ENCODE assay signal across 1 cellular context in the genomic region with DNA sequence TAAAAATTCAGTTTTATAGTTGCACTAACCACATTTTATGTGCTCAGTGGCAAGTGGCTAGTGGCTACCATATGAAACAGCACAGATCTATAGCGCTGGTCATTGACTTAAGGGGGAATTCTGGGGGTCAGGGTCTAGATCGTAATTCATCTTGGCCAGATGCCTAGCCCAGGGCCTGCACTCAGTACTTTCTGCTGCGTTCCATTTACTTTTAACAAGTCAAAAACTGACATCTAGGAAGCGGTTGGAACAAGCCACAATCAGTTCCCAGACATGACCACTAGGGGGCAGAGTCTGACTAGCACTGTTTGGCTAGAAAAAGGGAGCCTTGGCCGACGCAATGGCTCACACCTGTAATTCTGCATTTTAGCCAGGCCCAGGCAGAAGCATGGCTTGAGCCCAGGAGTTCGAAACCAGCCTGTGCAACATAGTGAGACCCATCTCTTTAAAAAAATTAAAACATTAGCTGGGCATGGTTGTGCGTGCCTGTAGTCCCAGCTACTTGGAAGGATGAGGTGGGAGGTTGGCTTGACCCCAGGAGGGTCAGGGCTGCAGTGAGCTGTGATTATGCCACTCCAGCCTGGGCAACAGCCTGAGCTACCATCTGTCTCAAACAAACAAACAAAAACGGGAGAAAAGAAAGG.
TF ChIP-seq lines count a peak whose summit lies in the region.

No MANE protein-coding gene starts in this region.

TF ChIP-seq in HepG2, 621 proteins besides CTCF, POLR2A, EP300 and RAD21 (continued from another document and continues in another):
- TF ChIP-seq REPIN1 (CRISPR knock-in tag; IDR thresholded peaks at IDR 0.05; ENCODE audit: borderline replicate concordance, low read depth) (peak; percentile 33; the same call in 1 of the 2 replicates), HDAC2 (CRISPR knock-in tag; IDR thresholded peaks at IDR 0.05) (peak; percentile 67; the same call in 1 of the 2 replicates), ZBTB38 (CRISPR knock-in tag; IDR thresholded peaks at IDR 0.05) (0 out of 2 replicates have a peak, but pooled peaks have one; percentile 65), MEIS1 (CRISPR knock-in tag; IDR thresholded peaks at IDR 0.05; ENCODE audit: borderline replicate concordance) (peak; percentile 59; the same call in 1 of the 2 replicates), ZMAT3 (CRISPR knock-in tag; conservative IDR thresholded peaks at IDR 0.05) (no peak), SPEN (CRISPR knock-in tag; IDR thresholded peaks at IDR 0.05; ENCODE audit: low read depth) (peak; percentile 49; the same call in 1 of the 2 replicates), ZNF121 (CRISPR knock-in tag; IDR thresholded peaks at IDR 0.05) (peak; percentile 62), HMGA1 (CRISPR knock-in tag; conservative IDR thresholded peaks at IDR 0.05) (no peak), LCORL (IDR thresholded peaks at IDR 0.05) (no peak), LCORL (CRISPR knock-in tag; IDR thresholded peaks at IDR 0.05) (peak; percentile 92), ZNF501 (CRISPR knock-in tag; IDR thresholded peaks at IDR 0.05) (peak; percentile 75), JUN (CRISPR knock-in tag; IDR thresholded peaks at IDR 0.05) (0 out of 2 replicates have a peak, but pooled peaks have one; percentile 75), SRY (CRISPR knock-in tag; IDR thresholded peaks at IDR 0.05) (no peak), ZNF143 (CRISPR knock-in tag; IDR thresholded peaks at IDR 0.05) (peak; percentile 48; the same call in 1 of the 2 replicates), E2F2 (CRISPR knock-in tag; IDR thresholded peaks at IDR 0.05; ENCODE audit: borderline replicate concordance) (no peak), ATF1 (CRISPR knock-in tag; IDR thresholded peaks at IDR 0.05) (0 out of 2 replicates have a peak, but pooled peaks have one; percentile 49), CBX1 (IDR thresholded peaks at IDR 0.05; ENCODE audit: low read depth) (peak; percentile 73), ZMYM2 (CRISPR knock-in tag; IDR thresholded peaks at IDR 0.05) (peak; percentile 96), ZNF598 (CRISPR knock-in tag; IDR thresholded peaks at IDR 0.05; ENCODE audit: borderline replicate concordance) (peak; percentile 60; the same call in 1 of the 2 replicates), CBFB (CRISPR knock-in tag; IDR thresholded peaks at IDR 0.05) (peak; percentile 68; the same call in 1 of the 2 replicates), ISX (CRISPR knock-in tag; conservative IDR thresholded peaks at IDR 0.05) (no peak), CBX2 (IDR thresholded peaks at IDR 0.05; ENCODE audit: low read depth, low read length) (no peak), CBX2 (CRISPR knock-in tag; IDR thresholded peaks at IDR 0.05; ENCODE audit: low read depth) (no peak), ATF3 (CRISPR knock-in tag; IDR thresholded peaks at IDR 0.05) (no peak), ZBTB10 (CRISPR knock-in tag; IDR thresholded peaks at IDR 0.05; ENCODE audit: borderline replicate concordance) (no peak), ZNF615 (CRISPR knock-in tag; IDR thresholded peaks at IDR 0.05; ENCODE audit: borderline replicate concordance) (no peak), ZNF724P (CRISPR knock-in tag; IDR thresholded peaks at IDR 0.05; ENCODE audit: borderline replicate concordance) (no peak), FOXK2 (IDR thresholded peaks at IDR 0.05) (no peak), MEIS2 (CRISPR knock-in tag; IDR thresholded peaks at IDR 0.05) (peak; percentile 83), MAFK (conservative IDR thresholded peaks at IDR 0.05 in 1 of 2, IDR thresholded peaks at IDR 0.05 in 1 of 2; ENCODE audit: low read length in 2 of 2) (0 out of 4 replicates have a peak, but pooled peaks have one; percentile 3 to 5)
- TF ChIP-seq, protein P1, sequence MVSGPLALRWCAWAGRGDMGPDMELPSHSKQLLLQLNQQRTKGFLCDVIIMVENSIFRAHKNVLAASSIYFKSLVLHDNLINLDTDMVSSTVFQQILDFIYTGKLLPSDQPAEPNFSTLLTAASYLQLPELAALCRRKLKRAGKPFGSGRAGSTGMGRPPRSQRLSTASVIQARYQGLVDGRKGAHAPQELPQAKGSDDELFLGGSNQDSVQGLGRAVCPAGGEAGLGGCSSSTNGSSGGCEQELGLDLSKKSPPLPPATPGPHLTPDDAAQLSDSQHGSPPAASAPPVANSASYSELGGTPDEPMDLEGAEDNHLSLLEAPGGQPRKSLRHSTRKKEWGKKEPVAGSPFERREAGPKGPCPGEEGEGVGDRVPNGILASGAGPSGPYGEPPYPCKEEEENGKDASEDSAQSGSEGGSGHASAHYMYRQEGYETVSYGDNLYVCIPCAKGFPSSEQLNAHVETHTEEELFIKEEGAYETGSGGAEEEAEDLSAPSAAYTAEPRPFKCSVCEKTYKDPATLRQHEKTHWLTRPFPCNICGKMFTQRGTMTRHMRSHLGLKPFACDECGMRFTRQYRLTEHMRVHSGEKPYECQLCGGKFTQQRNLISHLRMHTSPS (CRISPR knock-in tag; IDR thresholded peaks at IDR 0.05; ENCODE audit: low read depth): peak; percentile 69; the same call in 1 of the 2 replicates
- TF ChIP-seq, protein P2, sequence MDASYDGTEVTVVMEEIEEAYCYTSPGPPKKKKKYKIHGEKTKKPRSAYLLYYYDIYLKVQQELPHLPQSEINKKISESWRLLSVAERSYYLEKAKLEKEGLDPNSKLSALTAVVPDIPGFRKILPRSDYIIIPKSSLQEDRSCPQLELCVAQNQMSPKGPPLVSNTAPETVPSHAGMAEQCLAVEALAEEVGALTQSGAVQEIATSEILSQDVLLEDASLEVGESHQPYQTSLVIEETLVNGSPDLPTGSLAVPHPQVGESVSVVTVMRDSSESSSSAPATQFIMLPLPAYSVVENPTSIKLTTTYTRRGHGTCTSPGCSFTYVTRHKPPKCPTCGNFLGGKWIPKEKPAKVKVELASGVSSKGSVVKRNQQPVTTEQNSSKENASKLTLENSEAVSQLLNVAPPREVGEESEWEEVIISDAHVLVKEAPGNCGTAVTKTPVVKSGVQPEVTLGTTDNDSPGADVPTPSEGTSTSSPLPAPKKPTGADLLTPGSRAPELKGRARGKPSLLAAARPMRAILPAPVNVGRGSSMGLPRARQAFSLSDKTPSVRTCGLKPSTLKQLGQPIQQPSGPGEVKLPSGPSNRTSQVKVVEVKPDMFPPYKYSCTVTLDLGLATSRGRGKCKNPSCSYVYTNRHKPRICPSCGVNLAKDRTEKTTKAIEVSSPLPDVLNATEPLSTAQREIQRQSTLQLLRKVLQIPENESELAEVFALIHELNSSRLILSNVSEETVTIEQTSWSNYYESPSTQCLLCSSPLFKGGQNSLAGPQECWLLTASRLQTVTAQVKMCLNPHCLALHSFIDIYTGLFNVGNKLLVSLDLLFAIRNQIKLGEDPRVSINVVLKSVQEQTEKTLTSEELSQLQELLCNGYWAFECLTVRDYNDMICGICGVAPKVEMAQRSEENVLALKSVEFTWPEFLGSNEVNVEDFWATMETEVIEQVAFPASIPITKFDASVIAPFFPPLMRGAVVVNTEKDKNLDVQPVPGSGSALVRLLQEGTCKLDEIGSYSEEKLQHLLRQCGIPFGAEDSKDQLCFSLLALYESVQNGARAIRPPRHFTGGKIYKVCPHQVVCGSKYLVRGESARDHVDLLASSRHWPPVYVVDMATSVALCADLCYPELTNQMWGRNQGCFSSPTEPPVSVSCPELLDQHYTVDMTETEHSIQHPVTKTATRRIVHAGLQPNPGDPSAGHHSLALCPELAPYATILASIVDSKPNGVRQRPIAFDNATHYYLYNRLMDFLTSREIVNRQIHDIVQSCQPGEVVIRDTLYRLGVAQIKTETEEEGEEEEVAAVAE (CRISPR knock-in tag; IDR thresholded peaks at IDR 0.05; ENCODE audit: borderline replicate concordance): 0 out of 2 replicates have a peak, but pooled peaks have one; percentile 68
- TF ChIP-seq, protein P3, sequence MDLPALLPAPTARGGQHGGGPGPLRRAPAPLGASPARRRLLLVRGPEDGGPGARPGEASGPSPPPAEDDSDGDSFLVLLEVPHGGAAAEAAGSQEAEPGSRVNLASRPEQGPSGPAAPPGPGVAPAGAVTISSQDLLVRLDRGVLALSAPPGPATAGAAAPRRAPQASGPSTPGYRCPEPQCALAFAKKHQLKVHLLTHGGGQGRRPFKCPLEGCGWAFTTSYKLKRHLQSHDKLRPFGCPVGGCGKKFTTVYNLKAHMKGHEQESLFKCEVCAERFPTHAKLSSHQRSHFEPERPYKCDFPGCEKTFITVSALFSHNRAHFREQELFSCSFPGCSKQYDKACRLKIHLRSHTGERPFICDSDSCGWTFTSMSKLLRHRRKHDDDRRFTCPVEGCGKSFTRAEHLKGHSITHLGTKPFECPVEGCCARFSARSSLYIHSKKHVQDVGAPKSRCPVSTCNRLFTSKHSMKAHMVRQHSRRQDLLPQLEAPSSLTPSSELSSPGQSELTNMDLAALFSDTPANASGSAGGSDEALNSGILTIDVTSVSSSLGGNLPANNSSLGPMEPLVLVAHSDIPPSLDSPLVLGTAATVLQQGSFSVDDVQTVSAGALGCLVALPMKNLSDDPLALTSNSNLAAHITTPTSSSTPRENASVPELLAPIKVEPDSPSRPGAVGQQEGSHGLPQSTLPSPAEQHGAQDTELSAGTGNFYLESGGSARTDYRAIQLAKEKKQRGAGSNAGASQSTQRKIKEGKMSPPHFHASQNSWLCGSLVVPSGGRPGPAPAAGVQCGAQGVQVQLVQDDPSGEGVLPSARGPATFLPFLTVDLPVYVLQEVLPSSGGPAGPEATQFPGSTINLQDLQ (CRISPR knock-in tag; IDR thresholded peaks at IDR 0.05): no peak
- TF ChIP-seq, protein P4, sequence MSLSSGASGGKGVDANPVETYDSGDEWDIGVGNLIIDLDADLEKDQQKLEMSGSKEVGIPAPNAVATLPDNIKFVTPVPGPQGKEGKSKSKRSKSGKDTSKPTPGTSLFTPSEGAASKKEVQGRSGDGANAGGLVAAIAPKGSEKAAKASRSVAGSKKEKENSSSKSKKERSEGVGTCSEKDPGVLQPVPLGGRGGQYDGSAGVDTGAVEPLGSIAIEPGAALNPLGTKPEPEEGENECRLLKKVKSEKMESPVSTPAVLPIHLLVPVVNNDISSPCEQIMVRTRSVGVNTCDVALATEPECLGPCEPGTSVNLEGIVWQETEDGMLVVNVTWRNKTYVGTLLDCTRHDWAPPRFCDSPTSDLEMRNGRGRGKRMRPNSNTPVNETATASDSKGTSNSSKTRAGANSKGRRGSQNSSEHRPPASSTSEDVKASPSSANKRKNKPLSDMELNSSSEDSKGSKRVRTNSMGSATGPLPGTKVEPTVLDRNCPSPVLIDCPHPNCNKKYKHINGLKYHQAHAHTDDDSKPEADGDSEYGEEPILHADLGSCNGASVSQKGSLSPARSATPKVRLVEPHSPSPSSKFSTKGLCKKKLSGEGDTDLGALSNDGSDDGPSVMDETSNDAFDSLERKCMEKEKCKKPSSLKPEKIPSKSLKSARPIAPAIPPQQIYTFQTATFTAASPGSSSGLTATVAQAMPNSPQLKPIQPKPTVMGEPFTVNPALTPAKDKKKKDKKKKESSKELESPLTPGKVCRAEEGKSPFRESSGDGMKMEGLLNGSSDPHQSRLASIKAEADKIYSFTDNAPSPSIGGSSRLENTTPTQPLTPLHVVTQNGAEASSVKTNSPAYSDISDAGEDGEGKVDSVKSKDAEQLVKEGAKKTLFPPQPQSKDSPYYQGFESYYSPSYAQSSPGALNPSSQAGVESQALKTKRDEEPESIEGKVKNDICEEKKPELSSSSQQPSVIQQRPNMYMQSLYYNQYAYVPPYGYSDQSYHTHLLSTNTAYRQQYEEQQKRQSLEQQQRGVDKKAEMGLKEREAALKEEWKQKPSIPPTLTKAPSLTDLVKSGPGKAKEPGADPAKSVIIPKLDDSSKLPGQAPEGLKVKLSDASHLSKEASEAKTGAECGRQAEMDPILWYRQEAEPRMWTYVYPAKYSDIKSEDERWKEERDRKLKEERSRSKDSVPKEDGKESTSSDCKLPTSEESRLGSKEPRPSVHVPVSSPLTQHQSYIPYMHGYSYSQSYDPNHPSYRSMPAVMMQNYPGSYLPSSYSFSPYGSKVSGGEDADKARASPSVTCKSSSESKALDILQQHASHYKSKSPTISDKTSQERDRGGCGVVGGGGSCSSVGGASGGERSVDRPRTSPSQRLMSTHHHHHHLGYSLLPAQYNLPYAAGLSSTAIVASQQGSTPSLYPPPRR (CRISPR knock-in tag; IDR thresholded peaks at IDR 0.05; ENCODE audit: borderline replicate concordance): 0 out of 2 replicates have a peak, but pooled peaks have one; percentile 25
- TF ChIP-seq, protein P5, sequence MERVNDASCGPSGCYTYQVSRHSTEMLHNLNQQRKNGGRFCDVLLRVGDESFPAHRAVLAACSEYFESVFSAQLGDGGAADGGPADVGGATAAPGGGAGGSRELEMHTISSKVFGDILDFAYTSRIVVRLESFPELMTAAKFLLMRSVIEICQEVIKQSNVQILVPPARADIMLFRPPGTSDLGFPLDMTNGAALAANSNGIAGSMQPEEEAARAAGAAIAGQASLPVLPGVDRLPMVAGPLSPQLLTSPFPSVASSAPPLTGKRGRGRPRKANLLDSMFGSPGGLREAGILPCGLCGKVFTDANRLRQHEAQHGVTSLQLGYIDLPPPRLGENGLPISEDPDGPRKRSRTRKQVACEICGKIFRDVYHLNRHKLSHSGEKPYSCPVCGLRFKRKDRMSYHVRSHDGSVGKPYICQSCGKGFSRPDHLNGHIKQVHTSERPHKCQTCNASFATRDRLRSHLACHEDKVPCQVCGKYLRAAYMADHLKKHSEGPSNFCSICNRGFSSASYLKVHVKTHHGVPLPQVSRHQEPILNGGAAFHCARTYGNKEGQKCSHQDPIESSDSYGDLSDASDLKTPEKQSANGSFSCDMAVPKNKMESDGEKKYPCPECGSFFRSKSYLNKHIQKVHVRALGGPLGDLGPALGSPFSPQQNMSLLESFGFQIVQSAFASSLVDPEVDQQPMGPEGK (CRISPR knock-in tag; IDR thresholded peaks at IDR 0.05): peak; percentile 71
